34 cellular contexts compared by ENCODE assay signal in genomic region chr1:212575333-212575732, GRCh38.
"Had no signal": no experiment of that assay in that cellular context is flagged by ENCODE, and none has a peak within 500 bp of the region (broad histone marks: within the 10 kb centered on the region; RNA-seq: fewer than 3 reads in every experiment).

No MANE protein-coding gene starts in this region.

- H3K27me3 ChIP-seq: MG63 had no signal

- DNase-seq: Karpas-422, Kasumi-1, MG63, MM.1S, MV-4-11, NCI-H1048, NCI-H1092, NCI-H1092 treated with DMSO at 0.1 percent for 48 hours, NCI-H1105, NCI-H1105 treated with DMSO at 0.1 percent for 48 hours, NCI-H1417, NCI-H1417 treated with DMSO at 0.1 percent for 48 hours, NCI-H1436, NCI-H1436 treated with DMSO at 0.1 percent for 48 hours, NCI-H146, NCI-H1694, NCI-H1694 treated with DMSO at 0.1 percent for 48 hours, NCI-H187, NCI-H187 treated with DMSO at 0.1 percent for 48 hours, NCI-H1930, NCI-H2029, NCI-H2029 treated with DMSO at 0.1 percent for 48 hours, NCI-H2081, NCI-H2081 treated with DMSO at 0.1 percent for 48 hours, NCI-H2107, NCI-H2171, NCI-H2171 treated with DMSO at 0.1 percent for 48 hours, NCI-H2227 treated with DMSO at 0.1 percent for 48 hours, NCI-H226, NCI-H345, NCI-H446, NCI-H446 treated with DMSO at 0.1 percent for 48 hours, NCI-H510A, NCI-H510A treated with DMSO at 0.1 percent for 48 hours had no signal

- H3K9me3 ChIP-seq: MG63 had no signal

- H3K36me3 ChIP-seq: MG63 had no signal

- H3K4me3 ChIP-seq: MG63 had no signal
